ENCODE assay signal across 23 cellular contexts in the genomic region with DNA sequence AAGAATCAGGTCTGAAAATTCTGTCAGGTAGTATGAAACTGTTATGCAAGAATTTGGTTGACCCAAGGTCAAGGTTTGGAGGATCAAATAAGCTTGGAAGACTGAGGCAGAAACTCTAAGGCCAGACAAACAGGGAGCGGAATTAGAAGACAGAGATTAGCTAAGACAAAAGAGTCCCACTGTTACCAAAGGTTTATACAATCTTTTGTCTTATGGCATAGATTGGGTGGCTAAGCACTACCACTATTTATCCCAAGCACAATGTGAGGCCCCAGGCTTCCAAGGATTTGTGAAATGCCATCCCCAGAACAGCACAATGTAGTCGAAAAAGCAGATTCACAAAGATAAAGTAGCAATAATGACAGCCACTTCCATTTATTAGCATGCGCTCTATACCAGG.
"Had no signal": no experiment of that assay in that cellular context is flagged by ENCODE, and none has a peak within 500 bp of the region (broad histone marks: within the 10 kb centered on the region; RNA-seq: fewer than 3 reads in every experiment).

No MANE protein-coding gene starts in this region.

- H3K9me3 ChIP-seq: adrenal gland, SJSA1 had no signal

- H3K36me3 ChIP-seq: adrenal gland, SJSA1 had no signal

- H3K27me3 ChIP-seq: adrenal gland, SJSA1 had no signal

- H3K4me3 ChIP-seq: adrenal gland, SJSA1 had no signal

- ATAC-seq: activated T-cell treated with anti-CD3 and anti-CD28 coated beads, Interleukin-2, amount 50 U/mL, for 72 hours; PC-3 had no signal

- H3K27ac ChIP-seq: adrenal gland, KMS-11, SJSA1 had no signal

- FAIRE-seq: RCC 7860 had no signal

- DNase-seq: activated CD4-positive, alpha-beta memory T cell treated with anti-CD3 and anti-CD28 coated beads for 36 hours; activated CD4-positive, alpha-beta T cell treated with anti-CD3 and anti-CD28 coated beads, Interleukin-2, amount 10 ng/mL, durations not matched to agents 7 days and 5 days; activated CD4-positive, CD25-positive, alpha-beta regulatory T cell; activated CD8-positive, alpha-beta memory T cell treated with anti-CD3 and anti-CD28 coated beads for 24 hours; activated naive CD4-positive, alpha-beta T cell treated with anti-CD3 and anti-CD28 coated beads, Interleukin-2, amount 50 U/mL, for 16 hours; activated naive CD8-positive, alpha-beta T cell treated with anti-CD3 and anti-CD28 coated beads, Interleukin-2, amount 10 ng/mL, durations not matched to agents 7 days and 5 days; activated T-cell treated with anti-CD3 and anti-CD28 coated beads for 4 hours; activated T-cell treated with anti-CD3 and anti-CD28 coated beads, Interleukin-2, amount 50 U/mL, for 72 hours; adrenal gland; anterior cingulate cortex; caudate nucleus; NCI-H1105; NCI-H1436; NCI-H1694 treated with DMSO at 0.1 percent for 48 hours; NCI-H2029 treated with DMSO at 0.1 percent for 48 hours; NCI-H345; NCI-H510A treated with DMSO at 0.1 percent for 48 hours; PC-3; SHP77; T-helper 9 cell had no signal

- H3K4me2 ChIP-seq: KMS-11 had no signal

- H3K9ac ChIP-seq: KMS-11 had no signal

- H3K4me1 ChIP-seq: adrenal gland, SJSA1 had no signal
